ENCODE assay signal across 1 cellular context in the genomic region with DNA sequence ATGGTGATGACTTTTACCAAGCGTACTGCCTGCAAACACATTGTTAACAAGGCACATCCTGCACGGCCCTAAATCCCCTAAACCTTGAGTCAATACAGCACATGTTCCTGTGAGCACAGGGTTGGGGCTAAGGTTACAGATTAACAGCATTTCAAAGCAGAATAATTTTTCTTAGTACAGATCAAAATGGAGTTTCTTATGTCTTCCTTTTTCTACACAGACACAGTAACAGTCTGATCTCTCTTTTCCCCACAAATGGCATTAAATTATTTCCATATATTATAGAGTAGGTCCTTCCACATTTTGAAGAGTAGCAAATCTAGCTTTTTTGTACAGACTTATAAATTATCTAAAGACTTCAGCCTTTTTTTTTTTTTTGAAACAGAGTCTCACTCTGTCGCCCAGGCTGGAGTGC.
TF ChIP-seq lines count a peak whose summit lies in the region.

No MANE protein-coding gene starts in this region.

TF ChIP-seq in K562, 482 proteins besides CTCF, POLR2A, EP300 and RAD21 (continued from another document and continues in another):
- TF ChIP-seq MGA (IDR thresholded peaks at IDR 0.05) (peak; percentile 37; the same call in 1 of the 2 replicates), ZNF282 (CRISPR knock-in tag; IDR thresholded peaks at IDR 0.05) (no peak), SMAD2 (IDR thresholded peaks at IDR 0.05; ENCODE audit: low read depth, low read length) (no peak), ZNF41 (CRISPR knock-in tag; conservative IDR thresholded peaks at IDR 0.05) (peak; percentile 79), ZNF212 (CRISPR knock-in tag; IDR thresholded peaks at IDR 0.05) (no peak), ETV1 (tag; conservative IDR thresholded peaks at IDR 0.05; ENCODE audit: low read depth) (peak; percentile 28; the same call in 1 of the 2 replicates), PRPF4 (IDR thresholded peaks at IDR 0.05; ENCODE audit: insufficient read depth, low read depth, low read length, poor library complexity, severe bottlenecking) (no peak), PTTG1 (tag; IDR thresholded peaks at IDR 0.05; ENCODE audit: low read depth) (peak; percentile 92), ZNF239 (CRISPR knock-in tag; IDR thresholded peaks at IDR 0.05) (peak; percentile 77), ZBTB9 (CRISPR knock-in tag; IDR thresholded peaks at IDR 0.05) (peak; percentile 95), NR2C1 (IDR thresholded peaks at IDR 0.05) (no peak), NR2C1 (tag; IDR thresholded peaks at IDR 0.05) (peak; percentile 80), CXXC5 (CRISPR knock-in tag; IDR thresholded peaks at IDR 0.05) (peak; percentile 81; the same call in 1 of the 2 replicates), NR4A1 (CRISPR knock-in tag; IDR thresholded peaks at IDR 0.05) (no peak), NR4A1 (tag; IDR thresholded peaks at IDR 0.05) (peak; percentile 98), PPARD (CRISPR knock-in tag; IDR thresholded peaks at IDR 0.05) (no peak), ZNF449 (CRISPR knock-in tag; IDR thresholded peaks at IDR 0.05) (peak; percentile 90), SMAD4 (CRISPR knock-in tag; conservative IDR thresholded peaks at IDR 0.05) (peak; percentile 94), ZNF134 (CRISPR knock-in tag; conservative IDR thresholded peaks at IDR 0.05) (peak; percentile 68), ZNF445 (CRISPR knock-in tag; IDR thresholded peaks at IDR 0.05; ENCODE audit: low read depth) (peak; percentile 40; the same call in 1 of the 2 replicates), ZNF408 (CRISPR knock-in tag; IDR thresholded peaks at IDR 0.05; ENCODE audit: low read depth) (no peak), ZNF197 (CRISPR knock-in tag; IDR thresholded peaks at IDR 0.05; ENCODE audit: low read depth) (peak; percentile 65), RHOXF2B (CRISPR knock-in tag; conservative IDR thresholded peaks at IDR 0.05) (0 out of 2 replicates have a peak, but pooled peaks have one; percentile 29), ERF (CRISPR knock-in tag; IDR thresholded peaks at IDR 0.05) (0 out of 2 replicates have a peak, but pooled peaks have one; percentile 24), SNAPC5 (CRISPR knock-in tag; IDR thresholded peaks at IDR 0.05) (peak; percentile 28; the same call in 1 of the 2 replicates), CREB3 (tag; conservative IDR thresholded peaks at IDR 0.05; ENCODE audit: low read depth) (peak; percentile 96), E4F1 (CRISPR knock-in tag; IDR thresholded peaks at IDR 0.05; ENCODE audit: borderline replicate concordance) (0 out of 2 replicates have a peak, but pooled peaks have one; percentile 60)
- TF ChIP-seq, protein P1, sequence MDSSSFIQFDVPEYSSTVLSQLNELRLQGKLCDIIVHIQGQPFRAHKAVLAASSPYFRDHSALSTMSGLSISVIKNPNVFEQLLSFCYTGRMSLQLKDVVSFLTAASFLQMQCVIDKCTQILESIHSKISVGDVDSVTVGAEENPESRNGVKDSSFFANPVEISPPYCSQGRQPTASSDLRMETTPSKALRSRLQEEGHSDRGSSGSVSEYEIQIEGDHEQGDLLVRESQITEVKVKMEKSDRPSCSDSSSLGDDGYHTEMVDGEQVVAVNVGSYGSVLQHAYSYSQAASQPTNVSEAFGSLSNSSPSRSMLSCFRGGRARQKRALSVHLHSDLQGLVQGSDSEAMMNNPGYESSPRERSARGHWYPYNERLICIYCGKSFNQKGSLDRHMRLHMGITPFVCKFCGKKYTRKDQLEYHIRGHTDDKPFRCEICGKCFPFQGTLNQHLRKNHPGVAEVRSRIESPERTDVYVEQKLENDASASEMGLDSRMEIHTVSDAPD (CRISPR knock-in tag; IDR thresholded peaks at IDR 0.05): peak; percentile 57; the same call in 1 of the 2 replicates
- TF ChIP-seq, protein P2, sequence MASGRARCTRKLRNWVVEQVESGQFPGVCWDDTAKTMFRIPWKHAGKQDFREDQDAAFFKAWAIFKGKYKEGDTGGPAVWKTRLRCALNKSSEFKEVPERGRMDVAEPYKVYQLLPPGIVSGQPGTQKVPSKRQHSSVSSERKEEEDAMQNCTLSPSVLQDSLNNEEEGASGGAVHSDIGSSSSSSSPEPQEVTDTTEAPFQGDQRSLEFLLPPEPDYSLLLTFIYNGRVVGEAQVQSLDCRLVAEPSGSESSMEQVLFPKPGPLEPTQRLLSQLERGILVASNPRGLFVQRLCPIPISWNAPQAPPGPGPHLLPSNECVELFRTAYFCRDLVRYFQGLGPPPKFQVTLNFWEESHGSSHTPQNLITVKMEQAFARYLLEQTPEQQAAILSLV (tag; IDR thresholded peaks at IDR 0.05): peak; percentile 74; the same call in 1 of the 2 replicates
- TF ChIP-seq, protein P3, sequence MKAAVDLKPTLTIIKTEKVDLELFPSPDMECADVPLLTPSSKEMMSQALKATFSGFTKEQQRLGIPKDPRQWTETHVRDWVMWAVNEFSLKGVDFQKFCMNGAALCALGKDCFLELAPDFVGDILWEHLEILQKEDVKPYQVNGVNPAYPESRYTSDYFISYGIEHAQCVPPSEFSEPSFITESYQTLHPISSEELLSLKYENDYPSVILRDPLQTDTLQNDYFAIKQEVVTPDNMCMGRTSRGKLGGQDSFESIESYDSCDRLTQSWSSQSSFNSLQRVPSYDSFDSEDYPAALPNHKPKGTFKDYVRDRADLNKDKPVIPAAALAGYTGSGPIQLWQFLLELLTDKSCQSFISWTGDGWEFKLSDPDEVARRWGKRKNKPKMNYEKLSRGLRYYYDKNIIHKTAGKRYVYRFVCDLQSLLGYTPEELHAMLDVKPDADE (conservative IDR thresholded peaks at IDR 0.05; ENCODE audit: control insufficient read depth, low read depth, low read length): no peak
- TF ChIP-seq, protein P4, sequence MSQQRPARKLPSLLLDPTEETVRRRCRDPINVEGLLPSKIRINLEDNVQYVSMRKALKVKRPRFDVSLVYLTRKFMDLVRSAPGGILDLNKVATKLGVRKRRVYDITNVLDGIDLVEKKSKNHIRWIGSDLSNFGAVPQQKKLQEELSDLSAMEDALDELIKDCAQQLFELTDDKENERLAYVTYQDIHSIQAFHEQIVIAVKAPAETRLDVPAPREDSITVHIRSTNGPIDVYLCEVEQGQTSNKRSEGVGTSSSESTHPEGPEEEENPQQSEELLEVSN (IDR thresholded peaks at IDR 0.05; ENCODE audit: borderline replicate concordance in 1 of 2, extremely low read depth in 1 of 2, insufficient read depth in 1 of 2, insufficient read length in 1 of 2, low read depth in 1 of 2, low read length in 1 of 2, poor library complexity in 1 of 2, severe bottlenecking in 1 of 2): no peak
